In the genomic region with DNA sequence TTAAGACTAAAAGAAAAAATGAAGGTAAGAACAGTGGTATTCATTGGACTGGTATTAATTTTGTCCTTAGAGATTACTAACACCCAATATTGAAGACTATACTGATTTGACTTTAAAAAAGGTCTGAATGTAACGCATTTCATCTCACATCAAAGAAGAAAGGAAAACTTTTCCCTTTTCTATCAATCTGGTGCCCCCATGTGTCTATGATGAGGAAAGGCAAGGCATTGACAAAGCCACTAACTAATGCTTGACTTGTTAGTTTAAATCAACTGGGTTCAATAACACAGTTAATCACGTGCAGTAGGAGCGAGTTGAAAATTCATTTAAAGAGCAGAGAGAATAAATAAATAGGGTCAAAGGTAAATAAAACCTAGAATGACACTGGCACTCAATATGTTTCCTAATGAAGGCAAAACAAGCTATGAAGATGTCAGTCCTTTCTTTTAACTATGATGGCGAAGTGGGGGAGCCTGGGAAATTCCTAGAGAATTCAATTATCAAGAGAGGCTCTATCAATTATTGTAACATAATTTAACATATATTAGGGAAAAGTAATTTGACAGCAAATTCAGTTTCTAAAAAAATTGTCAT, we compare ENCODE assay signal across 1 cellular context.
TF ChIP-seq lines count a peak whose summit lies in the region.

No MANE protein-coding gene starts in this region.

TF ChIP-seq in endothelial cell of umbilical vein, 7 proteins besides CTCF, POLR2A, EP300 and RAD21:
- TF ChIP-seq, protein P1, sequence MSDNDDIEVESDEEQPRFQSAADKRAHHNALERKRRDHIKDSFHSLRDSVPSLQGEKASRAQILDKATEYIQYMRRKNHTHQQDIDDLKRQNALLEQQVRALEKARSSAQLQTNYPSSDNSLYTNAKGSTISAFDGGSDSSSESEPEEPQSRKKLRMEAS (IDR thresholded peaks at IDR 0.05; ENCODE audit: insufficient read depth, insufficient read length), result no peak
- TF ChIP-seq EZH2 (IDR thresholded peaks at IDR 0.05; ENCODE audit: borderline replicate concordance, low read depth, low read length, severe bottlenecking), result no peak
- no peak for TF ChIP-seq GATA2 (IDR thresholded peaks at IDR 0.05; ENCODE audit: insufficient read depth, insufficient read length, low read depth, low read length)
TF ChIP-seq in endothelial cell of umbilical vein: peak in this region for 0.
